ENCODE assay signal across 8 cellular contexts in genomic region chr5:116068028-116068632, GRCh38. TPM values are rescaled to one million over a fixed set of nuclear protein-coding genes. Genes with fewer than 3 reads are reported as not detected.
DNase-seq lines count a peak whose midpoint lies in the region; ATAC-seq, FAIRE-seq and TF ChIP-seq lines count a peak whose summit lies in the region.

No MANE protein-coding gene starts in this region.

- H3K36me3 ChIP-seq in left ventricle myocardium inferior (no peaks in the 10 kb centered on the region), small intestine (ENCODE audit: control insufficient read depth in 2 of 2, insufficient read depth in 2 of 2, low read length in 2 of 2) (no peaks in the 10 kb centered on the region)

- no peaks in the 10 kb centered on the region for H3K9me3 Mint-ChIP-seq in activated CD8-positive, alpha-beta T cell treated with anti-CD3 and anti-CD28 coated beads for 36 hours

- no peaks in the 10 kb centered on the region for H3K36me3 Mint-ChIP-seq in activated CD8-positive, alpha-beta T cell treated with anti-CD3 and anti-CD28 coated beads for 36 hours (ENCODE audit: low read depth)

- H3K27me3 Mint-ChIP-seq in activated CD8-positive, alpha-beta T cell treated with anti-CD3 and anti-CD28 coated beads for 36 hours: peaks cover 20% of the 10 kb centered on the region

- H3K4me1 Mint-ChIP-seq in activated CD8-positive, alpha-beta T cell treated with anti-CD3 and anti-CD28 coated beads for 36 hours (ENCODE audit: low read depth): no peaks in the 10 kb centered on the region

- peak; percentile 11 for DNase-seq in NCI-H345 (lab: John Stamatoyannopoulos, UW)
- no peak for DNase-seq in NCI-H345 treated with DMSO at 0.1 percent for 48 hours (lab: John Stamatoyannopoulos, UW; ENCODE audit: unreplicated experiment)
- DNase-seq in NCI-H1092 (lab: John Stamatoyannopoulos, UW): peak; percentile 5
- peak; percentile 63 for DNase-seq in activated CD8-positive, alpha-beta T cell treated with anti-CD3 and anti-CD28 coated beads for 36 hours
- no peak for DNase-seq in left ventricle myocardium inferior
- peak; percentile 55 for DNase-seq in small intestine

- no peaks in the 10 kb centered on the region for H3K9me3 ChIP-seq in left ventricle myocardium inferior (replicated peaks)
- H3K9me3 ChIP-seq in small intestine (ENCODE audit: control insufficient read depth, low read depth): no peaks in the 10 kb centered on the region

- intact Hi-C loops in activated CD8-positive, alpha-beta T cell treated with anti-CD3 and anti-CD28 coated beads for 36 hours (cut with micrococcal nuclease): loop anchor here (2.0 to 5.0 kb wide), 2 partner anchors 231 to 433 kb away; no protein-coding TSS in a partner anchor
- intact Hi-C loops in left ventricle myocardium inferior (cut with micrococcal nuclease): no loop called here

- CTCF ChIA-PET in activated CD8-positive, alpha-beta T cell treated with anti-CD3 and anti-CD28 coated beads for 36 hours (lab: Charles Lee): interaction anchor here (0.6 to 2.1 kb wide), 21 partner anchors 8 to 759 kb away, joined by 3 to 18 read pairs (median 3); partner anchors contain the start of gene LVRN

- H3K27me3 ChIP-seq in left ventricle myocardium inferior (ENCODE audit: low read depth) (peaks cover 21% of the 10 kb centered on the region), small intestine (ENCODE audit: control insufficient read depth in 2 of 2, insufficient read depth in 2 of 2, low read length in 2 of 2) (no peaks in the 10 kb centered on the region)

- FAIRE-seq in small intestine (lab: Jason Lieb, UNC): peak; percentile 55

- no peak overlapping the region for H3K27ac ChIP-seq in left ventricle myocardium inferior (replicated peaks)
- H3K27ac ChIP-seq in small intestine (ENCODE audit: low read depth in 1 of 2, low read length in 1 of 2): no peak overlapping the region

- TF ChIP-seq CTCF in activated CD8-positive, alpha-beta T cell treated with anti-CD3 and anti-CD28 coated beads for 36 hours (IDR thresholded peaks at IDR 0.05): peak; percentile 80
- TF ChIP-seq CTCF in left ventricle myocardium inferior (IDR thresholded peaks at IDR 0.05; ENCODE audit: borderline replicate concordance): peak; percentile 91

- 14 to 23% (median 23%) methylated on average over 4 of the region's 4 CpGs for WGBS in small intestine, 3 donors

- no peak overlapping the region for H3K4me3 Mint-ChIP-seq in activated CD8-positive, alpha-beta T cell treated with anti-CD3 and anti-CD28 coated beads for 36 hours

- POLR2A ChIA-PET in activated CD8-positive, alpha-beta T cell treated with anti-CD3 and anti-CD28 coated beads for 36 hours (lab: Charles Lee): no interaction called here

- no peak overlapping the region for H3K4me3 ChIP-seq in left ventricle myocardium inferior
- H3K4me3 ChIP-seq in small intestine (ENCODE audit: low read depth in 1 of 2, low read length in 2 of 2): no peak overlapping the region

- H3K4me1 ChIP-seq in left ventricle myocardium inferior: no peaks in the 10 kb centered on the region
- H3K4me1 ChIP-seq in small intestine (ENCODE audit: control insufficient read depth in 2 of 2, insufficient read depth in 1 of 2, low read depth in 1 of 2, low read length in 1 of 2): no peaks in the 10 kb centered on the region

- no peak overlapping the region for H3K27ac Mint-ChIP-seq in activated CD8-positive, alpha-beta T cell treated with anti-CD3 and anti-CD28 coated beads for 36 hours

- ATAC-seq in GM19395 (IDR thresholded peaks at IDR 0.05; ENCODE audit: unreplicated experiment): peak; percentile 66
- no peak for ATAC-seq in activated CD8-positive, alpha-beta T cell treated with anti-CD3 and anti-CD28 coated beads for 36 hours
- no peak for ATAC-seq in GM18873 (IDR thresholded peaks at IDR 0.05; ENCODE audit: low FRiP score, unreplicated experiment)

RNA-seq across cellular contexts. Expression of gene COMMD10, which starts 16.7 kb away (rescaled TPM):
- 10 to 100 TPM; 16.7 to 20.8 TPM for total RNA-seq in activated CD8-positive, alpha-beta T cell treated with anti-CD3 and anti-CD28 coated beads for 36 hours
- 39.4 TPM for total RNA-seq in left ventricle myocardium inferior
- 10 to 100 TPM; 19.7 to 24.2 (median 22.2) TPM for polyA plus RNA-seq in small intestine

RNA-seq across cellular contexts. Expression of gene ARL14EPL, which starts 35.9 kb away (rescaled TPM):
- total RNA-seq in activated CD8-positive, alpha-beta T cell treated with anti-CD3 and anti-CD28 coated beads for 36 hours: not detected
- total RNA-seq in left ventricle myocardium inferior: not detected
- not detected for polyA plus RNA-seq in small intestine

Comparison
In these comparisons a context has a peak if more than half of its experiments do, and no peak if none do; other contexts are left out.
1. DNase-seq: peak in NCI-H345 (single experiment), NCI-H1092 (single experiment), activated CD8-positive, alpha-beta T cell treated with anti-CD3 and anti-CD28 coated beads for 36 hours (single experiment) and small intestine (single experiment); none in NCI-H345 treated with DMSO at 0.1 percent for 48 hours (single experiment) and left ventricle myocardium inferior (single experiment).